In the genomic region with DNA sequence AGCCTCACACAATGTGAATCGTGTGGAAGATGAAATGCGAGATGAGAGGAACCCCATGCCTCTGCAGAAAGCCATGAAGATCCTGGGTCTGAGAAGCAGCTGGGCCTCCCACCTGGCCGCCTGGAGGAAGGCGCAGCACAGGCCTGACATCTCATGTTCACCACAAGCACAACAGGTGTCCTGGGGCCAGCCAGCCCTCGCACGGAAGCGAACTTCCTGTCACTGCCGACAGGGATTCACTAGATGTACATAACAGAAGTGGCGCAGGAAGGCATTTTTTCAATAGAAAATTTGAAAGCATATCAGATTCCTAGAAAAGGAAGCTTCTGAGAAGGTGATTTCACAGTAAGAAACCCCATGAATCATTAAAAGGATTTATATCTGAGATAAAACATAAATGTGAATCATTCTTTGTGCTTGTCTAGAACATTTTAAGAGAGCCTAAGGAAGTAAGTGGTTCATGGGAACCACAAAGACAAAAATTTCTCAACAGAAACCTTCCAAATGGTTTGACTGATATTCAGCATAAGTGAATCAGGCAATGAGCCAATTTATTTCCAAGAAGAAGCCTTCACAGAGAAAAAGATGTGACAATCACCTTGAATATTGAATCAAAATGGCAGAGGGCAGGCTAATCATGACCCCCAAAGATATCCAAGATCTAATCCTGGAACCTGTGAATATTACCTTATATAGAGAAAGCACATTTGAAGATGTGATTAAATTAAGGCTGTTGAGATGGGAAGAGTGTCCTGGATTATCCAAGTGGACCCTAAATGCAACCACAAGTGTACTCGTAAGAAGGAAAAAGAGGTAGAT, we compare ENCODE assay signal across 1 cellular context.
TF ChIP-seq lines count a peak whose summit lies in the region.

No MANE protein-coding gene starts in this region.

TF ChIP-seq in SK-N-SH, 30 proteins besides CTCF, POLR2A, EP300 and RAD21 (continued from another document):
- TF ChIP-seq ZBTB33 (IDR thresholded peaks at IDR 0.05; ENCODE audit: borderline replicate concordance, low read depth) (no peak), NFIC (IDR thresholded peaks at IDR 0.05; ENCODE audit: borderline replicate concordance) (no peak), SMC3 (IDR thresholded peaks at IDR 0.05; ENCODE audit: low read depth, low read length) (no peak), FOXM1 (IDR thresholded peaks at IDR 0.05; ENCODE audit: low read depth) (no peak), YY1 (IDR thresholded peaks at IDR 0.05; ENCODE audit: low read depth) (no peak)
- TF ChIP-seq, protein P1, sequence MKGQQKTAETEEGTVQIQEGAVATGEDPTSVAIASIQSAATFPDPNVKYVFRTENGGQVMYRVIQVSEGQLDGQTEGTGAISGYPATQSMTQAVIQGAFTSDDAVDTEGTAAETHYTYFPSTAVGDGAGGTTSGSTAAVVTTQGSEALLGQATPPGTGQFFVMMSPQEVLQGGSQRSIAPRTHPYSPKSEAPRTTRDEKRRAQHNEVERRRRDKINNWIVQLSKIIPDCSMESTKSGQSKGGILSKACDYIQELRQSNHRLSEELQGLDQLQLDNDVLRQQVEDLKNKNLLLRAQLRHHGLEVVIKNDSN (IDR thresholded peaks at IDR 0.05; ENCODE audit: borderline replicate concordance, low read depth), result no peak
